Comparison of ENCODE assay signal across 8 cellular contexts in genomic region chr20:62181808-62182207, GRCh38. TPM values are rescaled to one million over a fixed set of nuclear protein-coding genes. Genes with fewer than 3 reads are reported as not detected.
DNase-seq lines count a peak whose midpoint lies in the region; ATAC-seq and TF ChIP-seq lines count a peak whose summit lies in the region.

No MANE protein-coding gene starts in this region.

- no peak overlapping the region for H2BK15ac ChIP-seq in mesenchymal stem cell (ENCODE audit: low read depth, poor library complexity, severe bottlenecking)

- no peak overlapping the region for H3K18ac ChIP-seq in mesenchymal stem cell (ENCODE audit: low read depth in 1 of 2, low read length in 2 of 2)

- no peak overlapping the region for H4K91ac ChIP-seq in mesenchymal stem cell (ENCODE audit: low read length)

- no peak overlapping the region for H4K8ac ChIP-seq in mesenchymal stem cell (ENCODE audit: low read length)

- H3K4me1 Mint-ChIP-seq in HFFc6 (ENCODE audit: low read depth) = peaks cover 26% of the 10 kb centered on the region
- peaks cover 33% of the 10 kb centered on the region for H3K4me1 Mint-ChIP-seq in activated naive CD8-positive, alpha-beta T cell treated with anti-CD3 and anti-CD28 coated beads, Interleukin-2, amount 50 U/mL, for 24 hours

- H3K27me3 ChIP-seq in A673 (replicated peaks; ENCODE audit: insufficient read depth, low read depth, low read length, poor library complexity) (no peaks in the 10 kb centered on the region), mesenchymal stem cell (ENCODE audit: control insufficient read depth in 1 of 2, insufficient read depth in 1 of 2, low read length in 2 of 2) (no peaks in the 10 kb centered on the region)

- peaks cover 29% of the 10 kb centered on the region for H3K79me1 ChIP-seq in mesenchymal stem cell (replicated peaks; ENCODE audit: low read length, poor library complexity, severe bottlenecking)

- no peak for ATAC-seq in activated naive CD8-positive, alpha-beta T cell treated with anti-CD3 and anti-CD28 coated beads, Interleukin-2, amount 50 U/mL, for 24 hours
- ATAC-seq in GM18498 (IDR thresholded peaks at IDR 0.05; ENCODE audit: unreplicated experiment) (no peak), GM18907 (IDR thresholded peaks at IDR 0.05; ENCODE audit: unreplicated experiment) (no peak)

- H3K9ac ChIP-seq in mesenchymal stem cell (ENCODE audit: low read length) = peak overlapping the region; percentile 99

- no peak overlapping the region for H3K14ac ChIP-seq in mesenchymal stem cell (ENCODE audit: low read length in 2 of 2)

- H3K23ac ChIP-seq in mesenchymal stem cell (ENCODE audit: low read length in 2 of 2) = no peak overlapping the region

- no peaks in the 10 kb centered on the region for H3K9me3 Mint-ChIP-seq in HFFc6
- no peaks in the 10 kb centered on the region for H3K9me3 Mint-ChIP-seq in activated naive CD8-positive, alpha-beta T cell treated with anti-CD3 and anti-CD28 coated beads, Interleukin-2, amount 50 U/mL, for 24 hours

- H3K36me3 ChIP-seq in A673 (ENCODE audit: insufficient read depth, low read length, poor library complexity, severe bottlenecking) = peaks cover 10% of the 10 kb centered on the region
- peaks cover 21 to 24% of the 10 kb centered on the region in 2 experiments for H3K36me3 ChIP-seq in mesenchymal stem cell (ENCODE audit: control insufficient read depth in 1 of 2, insufficient read depth in 2 of 2, low read depth in 1 of 2, low read length in 2 of 2)

- peaks cover 4% of the 10 kb centered on the region for H3K4me1 ChIP-seq in A673 (ENCODE audit: insufficient read depth, low read length, poor library complexity, severe bottlenecking)
- H3K4me1 ChIP-seq in mesenchymal stem cell (ENCODE audit: control insufficient read depth, insufficient read depth, low read depth, low read length) = peaks cover 19% of the 10 kb centered on the region

- peak overlapping the region; percentile 35 for H3K4me2 ChIP-seq in mesenchymal stem cell (ENCODE audit: low read length, poor library complexity, severe bottlenecking)

- WGBS in mesenchymal stem cell = 100% methylated on average over 1 of the region's 2 CpGs

- no peak overlapping the region for H2BK12ac ChIP-seq in mesenchymal stem cell (ENCODE audit: low read length in 2 of 2)

- H3K27ac ChIP-seq in A673 (ENCODE audit: low read depth, low read length, poor library complexity, severe bottlenecking) (no peak overlapping the region), mesenchymal stem cell (ENCODE audit: low read length, poor library complexity, severe bottlenecking) (no peak overlapping the region)

- no peak overlapping the region for H3K4ac ChIP-seq in mesenchymal stem cell (ENCODE audit: low read depth in 1 of 2, low read length in 2 of 2)

- DNase-seq in A673 (ENCODE audit: low spot score) (no peak), HFFc6 (no peak), mesenchymal stem cell (no peak), GF-D8 (lab: John Stamatoyannopoulos, UW) (no peak), GDM1 (lab: John Stamatoyannopoulos, UW) (no peak)
- no peak for DNase-seq in activated naive CD8-positive, alpha-beta T cell treated with anti-CD3 and anti-CD28 coated beads, Interleukin-2, amount 50 U/mL, for 24 hours

- H3K4me3 ChIP-seq in A673 (ENCODE audit: low read depth, low read length, poor library complexity, severe bottlenecking) (peak overlapping the region; percentile 72), mesenchymal stem cell (ENCODE audit: insufficient read depth in 1 of 2, low read depth in 1 of 2, low read length in 2 of 2) (peak overlapping the region in 1 of 2 experiments; percentile 98)

- peaks cover 7% of the 10 kb centered on the region for H3K36me3 Mint-ChIP-seq in HFFc6 (ENCODE audit: low read depth)
- peaks cover 13% of the 10 kb centered on the region for H3K36me3 Mint-ChIP-seq in activated naive CD8-positive, alpha-beta T cell treated with anti-CD3 and anti-CD28 coated beads, Interleukin-2, amount 50 U/mL, for 24 hours (ENCODE audit: low read depth)

- BruUV-seq in A673 (replicated peaks; lab: Mats Ljungman, UMichigan) = no TSS peak

- POLR2A ChIA-PET in A673 (lab: Charles Lee; ENCODE audit: low non-redundant PET) = no interaction called here

- intact Hi-C loops in A673 (cut with micrococcal nuclease; ENCODE audit: unreplicated experiment) = no loop called here

- peak overlapping the region; percentile 94 for H3K27ac Mint-ChIP-seq in HFFc6
- peak overlapping the region; percentile 94 for H3K27ac Mint-ChIP-seq in activated naive CD8-positive, alpha-beta T cell treated with anti-CD3 and anti-CD28 coated beads, Interleukin-2, amount 50 U/mL, for 24 hours

- H2BK5ac ChIP-seq in mesenchymal stem cell (ENCODE audit: low read depth, low read length, poor library complexity, severe bottlenecking) = no peak overlapping the region

- no peaks in the 10 kb centered on the region; the same call in 1 of the 2 replicates for H3K27me3 Mint-ChIP-seq in HFFc6 (ENCODE audit: insufficient read depth)
- no peaks in the 10 kb centered on the region for H3K27me3 Mint-ChIP-seq in activated naive CD8-positive, alpha-beta T cell treated with anti-CD3 and anti-CD28 coated beads, Interleukin-2, amount 50 U/mL, for 24 hours

- H2BK120ac ChIP-seq in mesenchymal stem cell (ENCODE audit: low read depth, low read length) = no peak overlapping the region

- H3K4me3 Mint-ChIP-seq in HFFc6 = peak overlapping the region; percentile 96
- peak overlapping the region; percentile 89 for H3K4me3 Mint-ChIP-seq in activated naive CD8-positive, alpha-beta T cell treated with anti-CD3 and anti-CD28 coated beads, Interleukin-2, amount 50 U/mL, for 24 hours

- no peak overlapping the region for H2AK5ac ChIP-seq in mesenchymal stem cell (ENCODE audit: low read length, severe bottlenecking)

- TF ChIP-seq CTCF in A673 (conservative IDR thresholded peaks at IDR 0.05; ENCODE audit: low read depth, low read length) (no peak), HFFc6 (IDR thresholded peaks at IDR 0.05) (no peak)

- H3K9me3 ChIP-seq in A673 (ENCODE audit: low read depth, low read length, poor library complexity, severe bottlenecking) (no peaks in the 10 kb centered on the region), mesenchymal stem cell (ENCODE audit: control insufficient read depth, low read length) (no peaks in the 10 kb centered on the region)

- no peak overlapping the region for H2AFZ ChIP-seq in mesenchymal stem cell (ENCODE audit: low read depth, low read length)

- CTCF ChIA-PET in A673 (lab: Charles Lee) = no interaction called here

RNA-seq across cellular contexts. Expression of gene MTG2, which starts 1.0 kb away (rescaled TPM):
- 40.9 and 48.1 TPM in 2 replicates for total RNA-seq in A673 (2021)
- total RNA-seq in HFFc6 (2021; fragmentation: NEBNext Ultra II Directional; extraction: Animal tissue kit (Norgen Biotek cat#: 25700)) = 10 to 100 TPM; 27.9 to 33.8 (median 30.2) TPM
- polyA plus RNA-seq in mesenchymal stem cell (2013, experiment 1 of 2) = 27.8 TPM
- polyA plus RNA-seq in mesenchymal stem cell (2013, experiment 2 of 2) = 26.3 TPM

RNA-seq across cellular contexts. Expression of gene SS18L1, which starts 38.2 kb away (rescaled TPM):
- total RNA-seq in A673 (2021) = 34.7 and 39.6 TPM in 2 replicates
- 1 to 10 TPM; 5.5 to 7.9 (median 5.9) TPM for total RNA-seq in HFFc6 (2021; fragmentation: NEBNext Ultra II Directional; extraction: Animal tissue kit (Norgen Biotek cat#: 25700))
- 7.1 TPM for polyA plus RNA-seq in mesenchymal stem cell (2013, experiment 1 of 2)
- 6.1 TPM for polyA plus RNA-seq in mesenchymal stem cell (2013, experiment 2 of 2)

RNA-seq across cellular contexts. Expression of gene HRH3, which starts 38.3 kb away (rescaled TPM):
- 0.22 TPM in 1 of 2 replicates, not detected in the other for total RNA-seq in A673 (2021)
- not detected for total RNA-seq in HFFc6 (2021; fragmentation: NEBNext Ultra II Directional; extraction: Animal tissue kit (Norgen Biotek cat#: 25700))
- polyA plus RNA-seq in mesenchymal stem cell (2013, experiment 1 of 2) = not detected
- polyA plus RNA-seq in mesenchymal stem cell (2013, experiment 2 of 2) = not detected

RNA-seq across cellular contexts. Expression of gene PSMA7, which starts 38.6 kb away (rescaled TPM):
- total RNA-seq in A673 (2021) = 555 and 593 TPM in 2 replicates
- 100 to 1,000 TPM; 296 to 357 (median 334) TPM for total RNA-seq in HFFc6 (2021; fragmentation: NEBNext Ultra II Directional; extraction: Animal tissue kit (Norgen Biotek cat#: 25700))
- polyA plus RNA-seq in mesenchymal stem cell (2013, experiment 1 of 2) = 378 TPM
- 392 TPM for polyA plus RNA-seq in mesenchymal stem cell (2013, experiment 2 of 2)

RNA-seq across cellular contexts. Expression of gene OSBPL2, which starts 56.5 kb away (rescaled TPM):
- 26.3 and 32.1 TPM in 2 replicates for total RNA-seq in A673 (2021)
- 10 to 100 TPM; 32.2 to 37.6 (median 33.5) TPM for total RNA-seq in HFFc6 (2021; fragmentation: NEBNext Ultra II Directional; extraction: Animal tissue kit (Norgen Biotek cat#: 25700))
- polyA plus RNA-seq in mesenchymal stem cell (2013, experiment 1 of 2) = 22.3 TPM
- 22.7 TPM for polyA plus RNA-seq in mesenchymal stem cell (2013, experiment 2 of 2)
